17 cellular contexts compared by ENCODE assay signal in the genomic region with DNA sequence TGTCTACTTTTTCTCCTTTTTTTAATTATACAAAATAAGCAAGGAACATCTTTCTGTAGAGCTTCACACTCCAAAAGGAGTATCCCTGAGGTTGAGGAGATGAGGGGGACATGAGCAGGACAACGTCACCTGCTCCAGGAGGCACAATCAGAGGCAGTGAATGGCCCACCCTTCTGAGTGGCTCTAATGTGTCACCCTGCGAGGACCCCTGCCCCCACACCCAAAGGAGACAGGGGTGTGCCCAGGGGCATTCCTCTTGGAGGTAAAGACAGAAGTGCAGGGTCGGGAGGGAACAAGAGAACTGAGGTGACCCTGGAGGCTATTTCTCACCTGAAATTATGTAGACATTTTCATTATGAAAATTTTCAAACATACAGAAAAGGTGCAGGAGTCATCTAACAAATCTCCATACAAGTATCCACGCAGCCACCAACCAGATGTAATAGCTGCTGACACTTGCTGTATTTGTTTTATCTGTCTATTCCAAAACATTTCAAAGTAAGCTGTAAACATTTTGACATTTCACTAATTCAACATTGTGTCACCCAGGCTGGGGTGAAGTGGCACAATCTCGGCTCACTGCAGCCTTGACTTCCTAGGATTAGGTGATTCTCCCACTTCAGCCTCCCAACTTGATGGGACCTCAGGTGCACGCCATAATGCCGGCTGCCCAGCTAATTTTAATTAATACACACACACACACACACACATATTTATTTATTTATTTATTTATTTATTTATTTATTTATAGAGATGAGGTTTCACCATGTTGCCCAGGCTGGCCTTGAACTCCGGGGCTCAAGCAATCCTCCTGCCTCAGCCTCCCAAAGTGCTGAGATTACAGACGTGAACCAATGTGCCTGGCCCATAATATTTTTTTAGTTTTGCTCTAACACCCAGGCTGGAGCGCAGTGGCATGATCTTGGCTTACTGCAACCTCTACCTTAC.
DNase-seq lines count a peak whose midpoint lies in the region; ATAC-seq and TF ChIP-seq lines count a peak whose summit lies in the region.
"Had no signal": no experiment of that assay in that cellular context is flagged by ENCODE, and none has a peak within 500 bp of the region (broad histone marks: within the 10 kb centered on the region; RNA-seq: fewer than 3 reads in every experiment).

No MANE protein-coding gene starts in this region.

- H3K4me3 Mint-ChIP-seq in natural killer cell = peak overlapping the region; percentile 94
- H3K4me3 Mint-ChIP-seq in natural killer cell treated with Interleukin-12 subunit alpha and Interleukin-12 subunit beta and Interleukin-15 and Interleukin-18, amount 100 ng/mL, for 72 hours = no peak overlapping the region
- peak overlapping the region; percentile 84 to 97 (median 92) for H3K4me3 Mint-ChIP-seq in immature natural killer cell
- H3K4me3 Mint-ChIP-seq in osteocyte (ENCODE audit: unreplicated experiment) = no peak overlapping the region
- H3K4me3 Mint-ChIP-seq: CD4-positive, alpha-beta memory T cell; GM23338; H9; HFFc6 had no signal

- H3K9me3 Mint-ChIP-seq in natural killer cell (no peaks in the 10 kb centered on the region), immature natural killer cell (no peaks in the 10 kb centered on the region), osteocyte (ENCODE audit: unreplicated experiment) (no peaks in the 10 kb centered on the region)
- H3K9me3 Mint-ChIP-seq in natural killer cell treated with Interleukin-12 subunit alpha and Interleukin-12 subunit beta and Interleukin-15 and Interleukin-18, amount 100 ng/mL, for 72 hours = no peaks in the 10 kb centered on the region
- H3K9me3 Mint-ChIP-seq: GM23338, H9, HFFc6 had no signal

- H3K4me1 Mint-ChIP-seq in natural killer cell = peaks cover 83 to 88% of the 10 kb centered on the region in 2 donors
- peaks cover 66 to 69% of the 10 kb centered on the region in 2 donors for H3K4me1 Mint-ChIP-seq in natural killer cell treated with Interleukin-12 subunit alpha and Interleukin-12 subunit beta and Interleukin-15 and Interleukin-18, amount 100 ng/mL, for 72 hours (ENCODE audit: low read depth in 2 of 2)
- H3K4me1 Mint-ChIP-seq in immature natural killer cell = peaks cover 84 to 99% of the 10 kb centered on the region in 2 donors
- H3K4me1 Mint-ChIP-seq in osteocyte (ENCODE audit: unreplicated experiment) = peaks cover 5% of the 10 kb centered on the region

- no peak for DNase-seq in natural killer cell
- DNase-seq in natural killer cell treated with Interleukin-12 subunit alpha and Interleukin-12 subunit beta and Interleukin-15 and Interleukin-18, amount 100 ng/mL, for 72 hours (ENCODE audit: low spot score) = no peak
- no peak for DNase-seq in immature natural killer cell
- DNase-seq in osteocyte (ENCODE audit: extremely low spot score, unreplicated experiment) = peak; percentile 60
- no peak for DNase-seq in activated CD8-positive, alpha-beta memory T cell treated with anti-CD3 and anti-CD28 coated beads for 24 hours
- DNase-seq in activated CD8-positive, alpha-beta memory T cell treated with anti-CD3 and anti-CD28 coated beads, Interleukin-2, amount 50 U/mL, for 48 hours = no peak
- DNase-seq: C1 segment of cervical spinal cord; Calu3; CD4-positive, alpha-beta memory T cell; COR-L47; DMS53; DMS79 treated with DMSO at 0.1 percent for 48 hours; GF-D8; H9; HFFc6 had no signal

- H3K27ac Mint-ChIP-seq in natural killer cell (peak overlapping the region; percentile 96 to 97), immature natural killer cell (peak overlapping the region in 5 of 6 donors; percentile 34 to 99 (median 95)), osteocyte (ENCODE audit: unreplicated experiment) (no peak overlapping the region)
- peak overlapping the region in 1 of 2 donors; percentile 41 for H3K27ac Mint-ChIP-seq in natural killer cell treated with Interleukin-12 subunit alpha and Interleukin-12 subunit beta and Interleukin-15 and Interleukin-18, amount 100 ng/mL, for 72 hours
- H3K27ac Mint-ChIP-seq: GM23338, H9, HFFc6 had no signal

- TF ChIP-seq CTCF in natural killer cell (IDR thresholded peaks at IDR 0.05) (no peak), osteocyte (IDR thresholded peaks at IDR 0.05) (no peak)

- intact Hi-C loops in natural killer cell (cut with micrococcal nuclease) = no loop called here

- no peak for ATAC-seq in natural killer cell
- no peak for ATAC-seq in natural killer cell treated with Interleukin-12 subunit alpha and Interleukin-12 subunit beta and Interleukin-15 and Interleukin-18, amount 100 ng/mL, for 72 hours
- ATAC-seq: GM23338, HCT116 had no signal

- peaks cover 4% of the 10 kb centered on the region for H3K36me3 Mint-ChIP-seq in natural killer cell
- no peaks in the 10 kb centered on the region for H3K36me3 Mint-ChIP-seq in natural killer cell treated with Interleukin-12 subunit alpha and Interleukin-12 subunit beta and Interleukin-15 and Interleukin-18, amount 100 ng/mL, for 72 hours
- H3K36me3 Mint-ChIP-seq in immature natural killer cell = peaks cover 0 to 30% (median 29%) of the 10 kb centered on the region in 3 donors
- no peaks in the 10 kb centered on the region for H3K36me3 Mint-ChIP-seq in osteocyte (ENCODE audit: unreplicated experiment)
- H3K36me3 Mint-ChIP-seq: CD4-positive, alpha-beta memory T cell had no signal

- H3K27me3 Mint-ChIP-seq in natural killer cell (ENCODE audit: low read depth in 2 of 2) (no peaks in the 10 kb centered on the region), immature natural killer cell (ENCODE audit: low read depth in 3 of 3) (peaks cover 0 to 17% (median 14%) of the 10 kb centered on the region in 3 donors), osteocyte (ENCODE audit: unreplicated experiment) (peaks cover 3% of the 10 kb centered on the region)
- no peaks in the 10 kb centered on the region for H3K27me3 Mint-ChIP-seq in natural killer cell treated with Interleukin-12 subunit alpha and Interleukin-12 subunit beta and Interleukin-15 and Interleukin-18, amount 100 ng/mL, for 72 hours

Comparison
In these comparisons a context has a peak if more than half of its experiments do, and no peak if none do; other contexts are left out.
1. H3K4me3 Mint-ChIP-seq: peak in natural killer cell (single experiment) and immature natural killer cell (5 of 5); none in natural killer cell treated with Interleukin-12 subunit alpha and Interleukin-12 subunit beta and Interleukin-15 and Interleukin-18, amount 100 ng/mL, for 72 hours (single experiment) and osteocyte (single experiment).